In the genomic region with DNA sequence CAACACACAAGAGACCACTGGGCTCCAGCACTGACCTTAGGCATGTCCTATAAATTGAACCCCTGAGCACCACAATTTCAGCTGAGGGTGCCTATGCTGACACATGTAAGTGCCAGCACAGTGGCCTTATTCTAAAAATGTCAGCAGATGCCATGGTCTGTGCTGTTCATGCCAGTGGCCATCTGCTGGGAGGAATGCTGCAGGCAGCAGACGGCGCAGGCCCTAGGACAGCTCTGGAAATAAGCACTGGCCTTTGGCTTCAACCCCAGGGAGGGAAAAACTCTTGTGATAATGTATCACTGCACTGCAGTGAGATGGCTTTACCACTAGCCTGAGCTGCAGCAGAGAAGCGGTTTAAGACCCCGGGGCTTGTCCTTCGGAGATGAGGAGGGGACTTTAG, we compare ENCODE assay signal across 1 cellular context.
TF ChIP-seq lines count a peak whose summit lies in the region.

No MANE protein-coding gene starts in this region.

TF ChIP-seq in SK-N-SH, 30 proteins besides CTCF, POLR2A, EP300 and RAD21 (continued from another document):
- no peak for TF ChIP-seq YY1 (IDR thresholded peaks at IDR 0.05; ENCODE audit: low read depth)
